Comparison of ENCODE assay signal across 2 cellular contexts in the genomic region with DNA sequence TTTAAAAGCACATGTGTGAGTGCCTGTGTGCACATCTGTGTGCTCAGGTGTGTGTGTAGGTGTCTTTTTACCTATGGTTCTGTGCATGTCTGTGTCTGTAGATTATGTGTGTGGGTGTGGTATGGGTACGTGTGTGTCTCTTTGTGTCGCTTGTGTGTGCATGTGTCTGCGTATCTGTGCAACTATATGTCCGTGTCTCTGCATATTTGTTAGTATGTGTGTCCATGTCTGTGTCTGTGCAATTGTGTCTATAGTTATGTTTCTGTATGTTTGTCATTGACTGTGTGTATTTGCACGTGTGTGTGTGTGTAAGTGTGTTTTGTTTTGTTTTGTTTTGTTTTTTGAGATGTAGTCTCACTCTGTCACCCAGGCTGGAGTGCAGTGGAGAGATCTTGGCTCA.
TF ChIP-seq lines count a peak whose summit lies in the region.

No MANE protein-coding gene starts in this region.

TF ChIP-seq in GM12878, 131 proteins besides CTCF, POLR2A, EP300 and RAD21:
- TF ChIP-seq STAT3 (IDR thresholded peaks at IDR 0.05; ENCODE audit: low read depth, low read length) (no peak), IKZF1 (conservative IDR thresholded peaks at IDR 0.05) (no peak), TCF3 (IDR thresholded peaks at IDR 0.05; ENCODE audit: borderline replicate concordance, insufficient read depth, low read depth, low read length) (peak; percentile 11; the same call in 1 of the 2 replicates)
- TF ChIP-seq, protein P1, sequence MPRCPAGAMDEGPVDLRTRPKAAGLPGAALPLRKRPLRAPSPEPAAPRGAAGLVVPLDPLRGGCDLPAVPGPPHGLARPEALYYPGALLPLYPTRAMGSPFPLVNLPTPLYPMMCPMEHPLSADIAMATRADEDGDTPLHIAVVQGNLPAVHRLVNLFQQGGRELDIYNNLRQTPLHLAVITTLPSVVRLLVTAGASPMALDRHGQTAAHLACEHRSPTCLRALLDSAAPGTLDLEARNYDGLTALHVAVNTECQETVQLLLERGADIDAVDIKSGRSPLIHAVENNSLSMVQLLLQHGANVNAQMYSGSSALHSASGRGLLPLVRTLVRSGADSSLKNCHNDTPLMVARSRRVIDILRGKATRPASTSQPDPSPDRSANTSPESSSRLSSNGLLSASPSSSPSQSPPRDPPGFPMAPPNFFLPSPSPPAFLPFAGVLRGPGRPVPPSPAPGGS (IDR thresholded peaks at IDR 0.05; ENCODE audit: borderline replicate concordance, insufficient read depth, low read depth, low read length, poor library complexity, severe bottlenecking) = peak; percentile 79
- TF ChIP-seq, protein P2, sequence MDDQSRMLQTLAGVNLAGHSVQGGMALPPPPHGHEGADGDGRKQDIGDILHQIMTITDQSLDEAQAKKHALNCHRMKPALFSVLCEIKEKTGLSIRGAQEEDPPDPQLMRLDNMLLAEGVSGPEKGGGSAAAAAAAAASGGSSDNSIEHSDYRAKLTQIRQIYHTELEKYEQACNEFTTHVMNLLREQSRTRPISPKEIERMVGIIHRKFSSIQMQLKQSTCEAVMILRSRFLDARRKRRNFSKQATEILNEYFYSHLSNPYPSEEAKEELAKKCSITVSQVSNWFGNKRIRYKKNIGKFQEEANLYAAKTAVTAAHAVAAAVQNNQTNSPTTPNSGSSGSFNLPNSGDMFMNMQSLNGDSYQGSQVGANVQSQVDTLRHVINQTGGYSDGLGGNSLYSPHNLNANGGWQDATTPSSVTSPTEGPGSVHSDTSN (IDR thresholded peaks at IDR 0.05; ENCODE audit: insufficient replicate concordance, low read depth, low read length) = peak; percentile 44

TF ChIP-seq in H1, 55 proteins besides CTCF, POLR2A, EP300 and RAD21:
- TF ChIP-seq YY1 (IDR thresholded peaks at IDR 0.05; ENCODE audit: low read depth, low read length) (no peak), SRF (IDR thresholded peaks at IDR 0.05; ENCODE audit: low read depth, low read length) (no peak), RFX5 (IDR thresholded peaks at IDR 0.05; ENCODE audit: borderline replicate concordance, low read depth, low read length) (no peak), HDAC6 (IDR thresholded peaks at IDR 0.05; ENCODE audit: low read depth, low read length) (no peak), BRCA1 (IDR thresholded peaks at IDR 0.05; ENCODE audit: low read depth, low read length) (no peak), SP1 (IDR thresholded peaks at IDR 0.05; ENCODE audit: low read depth, low read length) (no peak), SAP30 (IDR thresholded peaks at IDR 0.05; ENCODE audit: insufficient read depth, insufficient replicate concordance, low read length) (no peak), RNF2 (IDR thresholded peaks at IDR 0.05; ENCODE audit: borderline replicate concordance, low read depth, low read length, missing control alignments, poor library complexity, severe bottlenecking) (no peak), GTF2F1 (IDR thresholded peaks at IDR 0.05; ENCODE audit: borderline replicate concordance, low read depth, low read length) (no peak), CTBP2 (IDR thresholded peaks at IDR 0.05; ENCODE audit: borderline replicate concordance, insufficient read depth, insufficient read length, low read length) (no peak), KDM5A (IDR thresholded peaks at IDR 0.05; ENCODE audit: low read length) (no peak), POU5F1 (IDR thresholded peaks at IDR 0.05; ENCODE audit: low read depth, low read length) (no peak), CHD7 (IDR thresholded peaks at IDR 0.05; ENCODE audit: insufficient replicate concordance, low read length) (no peak), E2F6 (IDR thresholded peaks at IDR 0.05) (no peak), NANOG (IDR thresholded peaks at IDR 0.05; ENCODE audit: insufficient read depth, low read depth, low read length, poor library complexity, severe bottlenecking) (no peak), JUND (IDR thresholded peaks at IDR 0.05; ENCODE audit: low read length) (no peak), SIN3A (conservative IDR thresholded peaks at IDR 0.05 in 1 of 2, IDR thresholded peaks at IDR 0.05 in 1 of 2; ENCODE audit: low read depth in 1 of 2, low read length in 2 of 2) (no peak)
- TF ChIP-seq, protein P3, sequence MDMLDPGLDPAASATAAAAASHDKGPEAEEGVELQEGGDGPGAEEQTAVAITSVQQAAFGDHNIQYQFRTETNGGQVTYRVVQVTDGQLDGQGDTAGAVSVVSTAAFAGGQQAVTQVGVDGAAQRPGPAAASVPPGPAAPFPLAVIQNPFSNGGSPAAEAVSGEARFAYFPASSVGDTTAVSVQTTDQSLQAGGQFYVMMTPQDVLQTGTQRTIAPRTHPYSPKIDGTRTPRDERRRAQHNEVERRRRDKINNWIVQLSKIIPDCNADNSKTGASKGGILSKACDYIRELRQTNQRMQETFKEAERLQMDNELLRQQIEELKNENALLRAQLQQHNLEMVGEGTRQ (IDR thresholded peaks at IDR 0.05; ENCODE audit: low read length) = no peak
